13 cellular contexts compared by ENCODE assay signal in genomic region chr14:64757601-64758000, GRCh38. TPM values are rescaled to one million over a fixed set of nuclear protein-coding genes. Genes with fewer than 3 reads are reported as not detected.
DNase-seq lines count a peak whose midpoint lies in the region; ATAC-seq and TF ChIP-seq lines count a peak whose summit lies in the region.
"Had no signal": no experiment of that assay in that cellular context is flagged by ENCODE, and none has a peak within 500 bp of the region (broad histone marks: within the 10 kb centered on the region; RNA-seq: fewer than 3 reads in every experiment).

No MANE protein-coding gene starts in this region.

- H3K4ac ChIP-seq in trophoblast cell (ENCODE audit: low read depth, low read length), result peak overlapping the region; percentile 43

- peaks cover 7% of the 10 kb centered on the region for H3K79me2 ChIP-seq in trophoblast cell (ENCODE audit: control insufficient read depth, insufficient read depth, low read length, poor library complexity)

- H2AK5ac ChIP-seq in trophoblast cell (ENCODE audit: low read length), result peak overlapping the region; percentile 36

- intact Hi-C loops in left ventricle myocardium inferior (cut with micrococcal nuclease), result no loop called here

- H3K14ac ChIP-seq in trophoblast cell (ENCODE audit: low read length), result peak overlapping the region; percentile 90

- H3K4me2 ChIP-seq in trophoblast cell (ENCODE audit: low read length), result no peak overlapping the region

- ATAC-seq in HG02981 (IDR thresholded peaks at IDR 0.05; ENCODE audit: unreplicated experiment) (no peak), GM21717 (IDR thresholded peaks at IDR 0.05; ENCODE audit: unreplicated experiment) (no peak)
- ATAC-seq: activated T-cell treated with anti-CD3 and anti-CD28 coated beads, Interleukin-2, amount 50 U/mL, for 72 hours; gastrocnemius medialis had no signal

- H3K18ac ChIP-seq in trophoblast cell (ENCODE audit: low read length), result peak overlapping the region; percentile 91

- H2BK5ac ChIP-seq in trophoblast cell (ENCODE audit: low read depth, low read length, poor library complexity), result peak overlapping the region; percentile 90

- peak overlapping the region; percentile 5 for H2AFZ ChIP-seq in trophoblast cell (ENCODE audit: insufficient read depth, low read length, poor library complexity)

- H3K27ac ChIP-seq in SJSA1 (peak overlapping the region; percentile 36), left ventricle myocardium inferior (replicated peaks) (peak overlapping the region; percentile 72), trophoblast cell (ENCODE audit: low read depth, low read length) (peak overlapping the region; percentile 92)

- H3K9me3 ChIP-seq in BE2C, result no peaks in the 10 kb centered on the region
- H3K9me3 ChIP-seq in SJSA1 (replicated peaks), result no peaks in the 10 kb centered on the region
- H3K9me3 ChIP-seq in left ventricle myocardium inferior (replicated peaks), result no peaks in the 10 kb centered on the region
- H3K9me3 ChIP-seq in trophoblast cell (ENCODE audit: insufficient read depth, low read depth, low read length), result peaks cover 3% of the 10 kb centered on the region
- H3K9me3 ChIP-seq: gastrocnemius medialis had no signal

- no CpG with 5 or more reads among the region's 3 CpGs for WGBS in trophoblast cell (ENCODE audit: extremely low coverage, insufficient coverage, insufficient read length)

- H4K8ac ChIP-seq in trophoblast cell (ENCODE audit: low read depth, low read length), result peak overlapping the region; percentile 64

- peak overlapping the region; percentile 14 for H4K12ac ChIP-seq in trophoblast cell (ENCODE audit: low read depth, low read length)

- peak; percentile 2 for DNase-seq in BE2C
- no peak for DNase-seq in SJSA1 (ENCODE audit: low read depth in 1 of 2, low spot score in 2 of 2)
- DNase-seq in left ventricle myocardium inferior, result no peak
- no peak for DNase-seq in trophoblast cell
- no peak for DNase-seq in NCI-H1417 (lab: John Stamatoyannopoulos, UW)
- no peak for DNase-seq in NCI-H1694 (lab: John Stamatoyannopoulos, UW)
- DNase-seq: activated CD4-positive, alpha-beta T cell treated with anti-CD3 and anti-CD28 coated beads for 4 hours; activated T-cell treated with anti-CD3 and anti-CD28 coated beads, Interleukin-2, amount 50 U/mL, for 72 hours; amniotic stem cell; DMS153; gastrocnemius medialis had no signal

- H3K4me1 ChIP-seq in BE2C (peaks cover 36% of the 10 kb centered on the region), SJSA1 (replicated peaks) (peaks cover 68% of the 10 kb centered on the region), left ventricle myocardium inferior (peaks cover 61% of the 10 kb centered on the region), trophoblast cell (ENCODE audit: control insufficient read depth in 1 of 2, insufficient read depth in 2 of 2, low read length in 2 of 2) (peaks cover 39 to 49% of the 10 kb centered on the region in 2 experiments)

- H3K79me1 ChIP-seq in trophoblast cell (ENCODE audit: low read length), result peaks cover 37% of the 10 kb centered on the region

- H3K27me3 ChIP-seq in BE2C, result no peaks in the 10 kb centered on the region
- H3K27me3 ChIP-seq in SJSA1 (replicated peaks), result no peaks in the 10 kb centered on the region
- H3K27me3 ChIP-seq in left ventricle myocardium inferior (ENCODE audit: low read depth), result peaks cover 16% of the 10 kb centered on the region
- no peaks in the 10 kb centered on the region for H3K27me3 ChIP-seq in trophoblast cell (ENCODE audit: insufficient read depth, low read length)
- H3K27me3 ChIP-seq: gastrocnemius medialis had no signal

- H2BK12ac ChIP-seq in trophoblast cell (ENCODE audit: low read length), result peak overlapping the region; percentile 72

- peak overlapping the region; percentile 95 for H4K91ac ChIP-seq in trophoblast cell (ENCODE audit: low read depth, low read length)

- H3K36me3 ChIP-seq in BE2C (no peaks in the 10 kb centered on the region), SJSA1 (no peaks in the 10 kb centered on the region), left ventricle myocardium inferior (no peaks in the 10 kb centered on the region), trophoblast cell (ENCODE audit: control insufficient read depth in 1 of 2, insufficient read depth in 2 of 2, low read length in 2 of 2) (no peaks in the 10 kb centered on the region)

- no peak overlapping the region for H3K4me3 ChIP-seq in BE2C (ENCODE audit: low read depth, low read length)
- H3K4me3 ChIP-seq in SJSA1, result no peak overlapping the region
- H3K4me3 ChIP-seq in left ventricle myocardium inferior, result no peak overlapping the region
- no peak overlapping the region for H3K4me3 ChIP-seq in trophoblast cell (ENCODE audit: low read depth, low read length)
- H3K4me3 ChIP-seq: gastrocnemius medialis had no signal

- peak overlapping the region; percentile 93 for H2BK120ac ChIP-seq in trophoblast cell (ENCODE audit: insufficient read depth, low read length, poor library complexity)

- H3K23ac ChIP-seq in trophoblast cell (ENCODE audit: low read length), result no peak overlapping the region

- TF ChIP-seq CTCF in BE2C (IDR thresholded peaks at IDR 0.05; ENCODE audit: low read depth, low read length) (no peak), left ventricle myocardium inferior (IDR thresholded peaks at IDR 0.05; ENCODE audit: borderline replicate concordance) (no peak)

- H3K9ac ChIP-seq in trophoblast cell (ENCODE audit: low read length), result no peak overlapping the region

RNA-seq across cellular contexts. Expression of gene PLEKHG3, which starts 53.4 kb away (rescaled TPM):
- 54.2 TPM for polyA plus RNA-seq in BE2C (2012; ENCODE audit: insufficient read depth, insufficient read length, low read depth)
- 34.6 and 79.5 TPM in 2 replicates for total RNA-seq in SJSA1 (2014; rRNA removed; shearing (Covaris generic))
- total RNA-seq in left ventricle myocardium inferior, result 16.5 TPM
- 54.5 and 57.2 TPM in 2 replicates for polyA plus RNA-seq in trophoblast cell (2013)

Comparison
In these comparisons a context has a peak if more than half of its experiments do, and no peak if none do; other contexts are left out.
1. H3K27ac ChIP-seq: peak in every context shown above with its lines; median percentile 92 in trophoblast cell; 72 in left ventricle myocardium inferior; 36 in SJSA1.